1 cellular context compared by ENCODE assay signal in the genomic region with DNA sequence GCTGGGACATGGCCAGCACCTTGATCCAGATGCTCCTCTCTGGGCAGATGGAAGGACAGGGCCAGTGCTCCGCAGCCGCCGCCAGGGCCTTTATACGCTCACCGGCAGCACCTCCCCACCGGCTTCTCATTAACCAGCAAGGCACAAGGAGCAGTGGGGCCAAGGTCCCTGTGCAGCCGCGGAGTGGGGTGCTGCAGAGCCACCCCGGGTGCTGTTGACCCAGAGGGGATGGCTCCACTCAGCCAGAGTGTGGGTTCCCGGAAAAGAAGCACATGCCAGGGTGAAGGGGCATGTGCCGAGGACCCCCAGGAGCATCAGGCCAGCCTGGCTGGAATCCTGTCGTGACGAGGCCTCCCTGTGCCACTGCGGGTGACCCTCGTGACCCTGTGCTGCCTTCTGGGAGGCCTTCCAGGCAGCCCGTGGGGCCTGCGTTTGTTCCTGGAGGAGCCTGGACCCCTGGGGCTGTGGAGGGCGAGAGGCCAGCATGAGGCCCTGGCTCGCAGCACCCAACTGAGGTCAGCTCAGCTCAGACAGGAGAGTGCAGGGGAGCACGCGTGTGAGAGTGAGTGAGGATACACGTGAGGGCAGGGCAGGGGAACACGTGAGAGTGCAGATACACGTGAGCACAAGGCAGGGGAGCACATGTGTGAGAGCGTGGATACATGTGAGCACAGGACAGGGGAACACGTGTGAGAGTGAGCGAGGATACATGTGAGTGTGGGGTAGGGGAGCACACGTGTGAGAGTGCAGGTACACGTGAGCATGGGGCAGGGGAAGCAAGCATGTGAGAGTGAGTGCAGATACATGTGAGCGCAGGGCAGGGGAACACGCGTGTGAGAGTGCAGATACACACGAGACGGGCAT.
TF ChIP-seq lines count a peak whose summit lies in the region.

FTCD (minus strand) TSS at position 66 of the 864 bp plus-strand sequence; CDS start at position 10, 56 bp downstream.

TF ChIP-seq in HepG2, 621 proteins besides CTCF, POLR2A, EP300 and RAD21 (continued from another document and continues in another):
- TF ChIP-seq, protein P1, sequence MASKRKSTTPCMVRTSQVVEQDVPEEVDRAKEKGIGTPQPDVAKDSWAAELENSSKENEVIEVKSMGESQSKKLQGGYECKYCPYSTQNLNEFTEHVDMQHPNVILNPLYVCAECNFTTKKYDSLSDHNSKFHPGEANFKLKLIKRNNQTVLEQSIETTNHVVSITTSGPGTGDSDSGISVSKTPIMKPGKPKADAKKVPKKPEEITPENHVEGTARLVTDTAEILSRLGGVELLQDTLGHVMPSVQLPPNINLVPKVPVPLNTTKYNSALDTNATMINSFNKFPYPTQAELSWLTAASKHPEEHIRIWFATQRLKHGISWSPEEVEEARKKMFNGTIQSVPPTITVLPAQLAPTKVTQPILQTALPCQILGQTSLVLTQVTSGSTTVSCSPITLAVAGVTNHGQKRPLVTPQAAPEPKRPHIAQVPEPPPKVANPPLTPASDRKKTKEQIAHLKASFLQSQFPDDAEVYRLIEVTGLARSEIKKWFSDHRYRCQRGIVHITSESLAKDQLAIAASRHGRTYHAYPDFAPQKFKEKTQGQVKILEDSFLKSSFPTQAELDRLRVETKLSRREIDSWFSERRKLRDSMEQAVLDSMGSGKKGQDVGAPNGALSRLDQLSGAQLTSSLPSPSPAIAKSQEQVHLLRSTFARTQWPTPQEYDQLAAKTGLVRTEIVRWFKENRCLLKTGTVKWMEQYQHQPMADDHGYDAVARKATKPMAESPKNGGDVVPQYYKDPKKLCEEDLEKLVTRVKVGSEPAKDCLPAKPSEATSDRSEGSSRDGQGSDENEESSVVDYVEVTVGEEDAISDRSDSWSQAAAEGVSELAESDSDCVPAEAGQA (IDR thresholded peaks at IDR 0.05; ENCODE audit: low read depth): no peak
- TF ChIP-seq, protein P1 (CRISPR knock-in tag; IDR thresholded peaks at IDR 0.05; ENCODE audit: borderline replicate concordance): no peak
- TF ChIP-seq SATB2 (CRISPR knock-in tag; IDR thresholded peaks at IDR 0.05): no peak
- peak; percentile 67; the same call in 1 of the 2 replicates for TF ChIP-seq ZNF232 (CRISPR knock-in tag; IDR thresholded peaks at IDR 0.05; ENCODE audit: borderline replicate concordance)
- TF ChIP-seq MAFF (IDR thresholded peaks at IDR 0.05; ENCODE audit: low read depth, low read length): no peak
- no peak for TF ChIP-seq RNF219 (CRISPR knock-in tag; IDR thresholded peaks at IDR 0.05)
- TF ChIP-seq, protein P2, sequence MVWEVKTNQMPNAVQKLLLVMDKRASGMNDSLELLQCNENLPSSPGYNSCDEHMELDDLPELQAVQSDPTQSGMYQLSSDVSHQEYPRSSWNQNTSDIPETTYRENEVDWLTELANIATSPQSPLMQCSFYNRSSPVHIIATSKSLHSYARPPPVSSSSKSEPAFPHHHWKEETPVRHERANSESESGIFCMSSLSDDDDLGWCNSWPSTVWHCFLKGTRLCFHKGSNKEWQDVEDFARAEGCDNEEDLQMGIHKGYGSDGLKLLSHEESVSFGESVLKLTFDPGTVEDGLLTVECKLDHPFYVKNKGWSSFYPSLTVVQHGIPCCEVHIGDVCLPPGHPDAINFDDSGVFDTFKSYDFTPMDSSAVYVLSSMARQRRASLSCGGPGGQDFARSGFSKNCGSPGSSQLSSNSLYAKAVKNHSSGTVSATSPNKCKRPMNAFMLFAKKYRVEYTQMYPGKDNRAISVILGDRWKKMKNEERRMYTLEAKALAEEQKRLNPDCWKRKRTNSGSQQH (CRISPR knock-in tag; IDR thresholded peaks at IDR 0.05; ENCODE audit: low read depth): no peak; the same call in 1 of the 2 replicates
- no peak for TF ChIP-seq ZNF766 (CRISPR knock-in tag; IDR thresholded peaks at IDR 0.05; ENCODE audit: borderline replicate concordance)
- no peak for TF ChIP-seq PAF1 (CRISPR knock-in tag; IDR thresholded peaks at IDR 0.05)
- TF ChIP-seq THYN1 (CRISPR knock-in tag; IDR thresholded peaks at IDR 0.05; ENCODE audit: borderline replicate concordance, low read depth): no peak
- TF ChIP-seq ATF1 (CRISPR knock-in tag; IDR thresholded peaks at IDR 0.05): no peak
- TF ChIP-seq ONECUT2 (CRISPR knock-in tag; IDR thresholded peaks at IDR 0.05): no peak
- peak; percentile 23; the same call in 1 of the 2 replicates for TF ChIP-seq MLX (CRISPR knock-in tag; IDR thresholded peaks at IDR 0.05)
- peak; percentile 11; the same call in 1 of the 2 replicates for TF ChIP-seq POGZ (CRISPR knock-in tag; IDR thresholded peaks at IDR 0.05)
- peak; percentile 40; the same call in 1 of the 2 replicates for TF ChIP-seq ZNF614 (CRISPR knock-in tag; IDR thresholded peaks at IDR 0.05; ENCODE audit: borderline replicate concordance)
- TF ChIP-seq ZNF558 (CRISPR knock-in tag; IDR thresholded peaks at IDR 0.05; ENCODE audit: borderline replicate concordance): peak; percentile 79; the same call in 1 of the 2 replicates
- peak; percentile 94 for TF ChIP-seq CHCHD3 (CRISPR knock-in tag; IDR thresholded peaks at IDR 0.05)
- TF ChIP-seq ZNF547 (CRISPR knock-in tag; IDR thresholded peaks at IDR 0.05): no peak
- TF ChIP-seq MZF1 (CRISPR knock-in tag; IDR thresholded peaks at IDR 0.05; ENCODE audit: borderline replicate concordance): no peak
- no peak; the same call in 1 of the 2 replicates for TF ChIP-seq CENPT (CRISPR knock-in tag; IDR thresholded peaks at IDR 0.05; ENCODE audit: low read depth)
- TF ChIP-seq, protein P3, sequence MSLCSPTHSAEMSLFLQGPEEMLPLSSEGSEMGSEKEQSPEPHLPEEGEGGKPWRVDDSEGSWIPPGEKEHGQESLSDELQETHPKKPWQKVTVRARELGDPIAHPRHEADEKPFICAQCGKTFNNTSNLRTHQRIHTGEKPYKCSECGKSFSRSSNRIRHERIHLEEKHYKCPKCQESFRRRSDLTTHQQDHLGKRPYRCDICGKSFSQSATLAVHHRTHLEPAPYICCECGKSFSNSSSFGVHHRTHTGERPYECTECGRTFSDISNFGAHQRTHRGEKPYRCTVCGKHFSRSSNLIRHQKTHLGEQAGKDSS (CRISPR knock-in tag; IDR thresholded peaks at IDR 0.05; ENCODE audit: borderline replicate concordance, low read depth): no peak; the same call in none of the 2 replicates
- TF ChIP-seq ZFX (CRISPR knock-in tag; IDR thresholded peaks at IDR 0.05; ENCODE audit: low read depth): peak; percentile 91
- TF ChIP-seq, protein P4, sequence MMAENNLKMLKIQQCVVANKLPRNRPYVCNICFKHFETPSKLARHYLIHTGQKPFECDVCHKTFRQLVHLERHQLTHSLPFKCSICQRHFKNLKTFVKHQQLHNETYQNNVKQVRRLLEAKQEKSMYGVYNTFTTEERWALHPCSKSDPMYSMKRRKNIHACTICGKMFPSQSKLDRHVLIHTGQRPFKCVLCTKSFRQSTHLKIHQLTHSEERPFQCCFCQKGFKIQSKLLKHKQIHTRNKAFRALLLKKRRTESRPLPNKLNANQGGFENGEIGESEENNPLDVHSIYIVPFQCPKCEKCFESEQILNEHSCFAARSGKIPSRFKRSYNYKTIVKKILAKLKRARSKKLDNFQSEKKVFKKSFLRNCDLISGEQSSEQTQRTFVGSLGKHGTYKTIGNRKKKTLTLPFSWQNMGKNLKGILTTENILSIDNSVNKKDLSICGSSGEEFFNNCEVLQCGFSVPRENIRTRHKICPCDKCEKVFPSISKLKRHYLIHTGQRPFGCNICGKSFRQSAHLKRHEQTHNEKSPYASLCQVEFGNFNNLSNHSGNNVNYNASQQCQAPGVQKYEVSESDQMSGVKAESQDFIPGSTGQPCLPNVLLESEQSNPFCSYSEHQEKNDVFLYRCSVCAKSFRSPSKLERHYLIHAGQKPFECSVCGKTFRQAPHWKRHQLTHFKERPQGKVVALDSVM (CRISPR knock-in tag; IDR thresholded peaks at IDR 0.05): peak; percentile 61; the same call in 1 of the 2 replicates
- TF ChIP-seq PAXIP1 (CRISPR knock-in tag; conservative IDR thresholded peaks at IDR 0.05): peak; percentile 91
- TF ChIP-seq HNRNPL (IDR thresholded peaks at IDR 0.05; ENCODE audit: low read depth, low read length): 0 out of 2 replicates have a peak, but pooled peaks have one; percentile 51
- TF ChIP-seq ZNF550 (CRISPR knock-in tag; IDR thresholded peaks at IDR 0.05; ENCODE audit: borderline replicate concordance): no peak
- TF ChIP-seq NFIC (IDR thresholded peaks at IDR 0.05; ENCODE audit: low read length): no peak
- TF ChIP-seq, protein P5, sequence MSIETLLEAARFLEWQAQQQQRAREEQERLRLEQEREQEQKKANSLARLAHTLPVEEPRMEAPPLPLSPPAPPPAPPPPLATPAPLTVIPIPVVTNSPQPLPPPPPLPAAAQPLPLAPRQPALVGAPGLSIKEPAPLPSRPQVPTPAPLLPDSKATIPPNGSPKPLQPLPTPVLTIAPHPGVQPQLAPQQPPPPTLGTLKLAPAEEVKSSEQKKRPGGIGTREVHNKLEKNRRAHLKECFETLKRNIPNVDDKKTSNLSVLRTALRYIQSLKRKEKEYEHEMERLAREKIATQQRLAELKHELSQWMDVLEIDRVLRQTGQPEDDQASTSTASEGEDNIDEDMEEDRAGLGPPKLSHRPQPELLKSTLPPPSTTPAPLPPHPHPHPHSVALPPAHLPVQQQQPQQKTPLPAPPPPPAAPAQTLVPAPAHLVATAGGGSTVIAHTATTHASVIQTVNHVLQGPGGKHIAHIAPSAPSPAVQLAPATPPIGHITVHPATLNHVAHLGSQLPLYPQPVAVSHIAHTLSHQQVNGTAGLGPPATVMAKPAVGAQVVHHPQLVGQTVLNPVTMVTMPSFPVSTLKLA (IDR thresholded peaks at IDR 0.05): peak; percentile 99
- TF ChIP-seq ZNF674 (CRISPR knock-in tag; IDR thresholded peaks at IDR 0.05; ENCODE audit: low read depth): no peak
- no peak for TF ChIP-seq ZNF207 (IDR thresholded peaks at IDR 0.05; ENCODE audit: borderline replicate concordance)
- no peak for TF ChIP-seq E2F2 (CRISPR knock-in tag; IDR thresholded peaks at IDR 0.05; ENCODE audit: borderline replicate concordance)
- no peak; the same call in 1 of the 2 replicates for TF ChIP-seq ZNF850 (CRISPR knock-in tag; conservative IDR thresholded peaks at IDR 0.05)
- no peak for TF ChIP-seq SRF (IDR thresholded peaks at IDR 0.05; ENCODE audit: low read depth, low read length)
- no peak for TF ChIP-seq YEATS2 (CRISPR knock-in tag; IDR thresholded peaks at IDR 0.05; ENCODE audit: borderline replicate concordance)
